Comparison of ENCODE assay signal across 8 cellular contexts in the genomic region with DNA sequence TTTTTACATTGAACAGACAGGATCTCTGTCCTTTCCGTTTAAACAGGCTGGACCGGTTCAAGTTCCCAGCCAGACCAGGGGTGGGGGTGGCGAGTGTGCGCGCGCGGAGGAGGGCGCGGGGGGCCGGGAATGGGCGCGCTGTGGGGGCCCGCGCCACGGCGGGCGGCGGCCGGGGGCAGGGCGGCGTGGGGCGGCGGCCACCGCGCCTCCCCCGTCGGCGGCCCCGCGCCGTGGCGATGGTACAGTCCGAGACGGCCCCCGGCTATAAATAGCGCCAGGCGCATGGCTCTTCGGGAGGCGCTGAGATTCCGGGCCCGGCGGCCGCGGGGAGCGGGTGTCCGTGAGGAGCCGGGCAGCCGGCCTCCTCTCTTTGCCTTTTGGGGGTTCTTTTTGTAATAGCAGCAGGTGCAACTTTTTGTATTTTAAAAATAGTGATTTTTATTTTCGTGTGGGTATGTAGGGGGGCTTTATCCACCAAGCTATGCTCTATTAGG. TPM values are rescaled to one million over a fixed set of nuclear protein-coding genes. Genes with fewer than 3 reads are reported as not detected.
A peak's percentile ranks its signal among the peaks of the same experiment; 100 is the strongest.
DNase-seq lines count a peak whose midpoint lies in the region; ATAC-seq and TF ChIP-seq lines count a peak whose summit lies in the region.

No MANE protein-coding gene starts in this region.

- H3K27ac ChIP-seq in thyroid gland, result no peak overlapping the region

- no peaks in the 10 kb centered on the region for H3K36me3 Mint-ChIP-seq in chondrocyte (ENCODE audit: low read depth)

- WGBS in thyroid gland, 2 donors, result 1% methylated on average over 22 to 25 of the region's 49 CpGs

- peaks cover 22 to 25% of the 10 kb centered on the region in 2 donors for H3K4me1 ChIP-seq in thyroid gland

- DNase-seq in DMS 273 (lab: John Stamatoyannopoulos, UW; ENCODE audit: unreplicated experiment) (peak; percentile 90), NCI-H2107 (lab: John Stamatoyannopoulos, UW) (peak; percentile 91), chondrocyte (ENCODE audit: low spot score) (no peak), left colon (peak in 1 of 2 donors; percentile 23), thyroid gland (peak; percentile 45 to 58)
- DNase-seq in effector CD4-positive, alpha-beta T cell, result no peak

- ATAC-seq in left colon (peak; percentile 61), GM19463 (IDR thresholded peaks at IDR 0.05; ENCODE audit: unreplicated experiment) (no peak), GM19328 (IDR thresholded peaks at IDR 0.05; ENCODE audit: unreplicated experiment) (no peak)

- H3K4me3 ChIP-seq in thyroid gland (replicated peaks in 1 of 3), result peak overlapping the region in 2 of 3 donors; percentile 27 to 35

- intact Hi-C loops in left colon (cut with DNase I, micrococcal nuclease) (no loop called here), thyroid gland (cut with DNase I) (no loop called here)

- peaks cover 24% of the 10 kb centered on the region for H3K27me3 ChIP-seq in thyroid gland

- no peaks in the 10 kb centered on the region for H3K9me3 ChIP-seq in thyroid gland

- H3K27me3 Mint-ChIP-seq in chondrocyte (ENCODE audit: low read depth), result peaks cover 62% of the 10 kb centered on the region

- no peaks in the 10 kb centered on the region for H3K9me3 Mint-ChIP-seq in chondrocyte (ENCODE audit: low read depth)

- peaks cover 15% of the 10 kb centered on the region for H3K4me1 Mint-ChIP-seq in chondrocyte (ENCODE audit: low read depth)

- no peaks in the 10 kb centered on the region for H3K36me3 ChIP-seq in thyroid gland

- H3K4me3 Mint-ChIP-seq in chondrocyte (ENCODE audit: unreplicated experiment), result peak overlapping the region; percentile 88

- H3K27ac Mint-ChIP-seq in chondrocyte (ENCODE audit: unreplicated experiment), result peak overlapping the region; percentile 78

- TF ChIP-seq POLR2A in thyroid gland (IDR thresholded peaks at IDR 0.05), result peak in 1 of 2 donors; percentile 23

- TF ChIP-seq CTCF in chondrocyte (IDR thresholded peaks at IDR 0.05) (no peak), thyroid gland (IDR thresholded peaks at IDR 0.05) (no peak)

RNA-seq across cellular contexts. Expression of gene CELF4, which starts 0.4 kb away (rescaled TPM):
- total RNA-seq in chondrocyte (0.22 to 0.90 TPM in 2 of 3 replicates, not detected in the other), left colon (1 to 10 TPM in 1 of 2 donors, under 1 TPM in 1; 0.85 to 1.8 TPM), thyroid gland (1 to 10 TPM in 1 of 4 donors, not detected in 3; 4.3 TPM)

Comparison
In these comparisons a context has a peak if more than half of its experiments do, and no peak if none do; other contexts are left out.
1. DNase-seq: peak in DMS 273 (single experiment), NCI-H2107 (single experiment) and thyroid gland (2 of 2); none in chondrocyte (single experiment) and effector CD4-positive, alpha-beta T cell (single experiment).